In genomic region chr2:208619993-208620392, GRCh38 we compare ENCODE assay signal across 19 cellular contexts.
"Had no signal": no experiment of that assay in that cellular context is flagged by ENCODE, and none has a peak within 500 bp of the region (broad histone marks: within the 10 kb centered on the region; RNA-seq: fewer than 3 reads in every experiment).

No MANE protein-coding gene starts in this region.

- DNase-seq: IMR-90, Kasumi-1, MM.1S, NCI-H1092 treated with DMSO at 0.1 percent for 48 hours, NCI-H1436, NCI-H187, NCI-H2029, NCI-H2081 treated with DMSO at 0.1 percent for 48 hours, NCI-H2171, NCI-H226, NCI-H510A treated with DMSO at 0.1 percent for 48 hours, NCI-H774, PC-3, SHP77, T-helper 1 cell had no signal

- H3K27ac ChIP-seq: KMS-11, RWPE1 had no signal

- H3K4me2 ChIP-seq: KMS-11 had no signal

- H3K9ac ChIP-seq: KMS-11 had no signal

- ATAC-seq: HepG2, Panc1, PC-3 had no signal

- FAIRE-seq: HepG2 had no signal
